ENCODE assay signal across 23 cellular contexts in genomic region chr5:133885566-133885965, GRCh38.
DNase-seq lines count a peak whose midpoint lies in the region; ATAC-seq and TF ChIP-seq lines count a peak whose summit lies in the region.
"Had no signal": no experiment of that assay in that cellular context is flagged by ENCODE, and none has a peak within 500 bp of the region (broad histone marks: within the 10 kb centered on the region; RNA-seq: fewer than 3 reads in every experiment).

No MANE protein-coding gene starts in this region.

- no peaks in the 10 kb centered on the region for H3K36me3 Mint-ChIP-seq in chondrocyte (ENCODE audit: low read depth)
- H3K36me3 Mint-ChIP-seq in nephron (ENCODE audit: low read depth), result no peaks in the 10 kb centered on the region
- H3K36me3 Mint-ChIP-seq in stimulated activated naive B cell treated with anti-CD40 and anti-IgM and Interleukin-4, amounts not matched to agents 10 μg/mL and 1 μg/mL and 100 μg/mL, for 72 hours, result no peaks in the 10 kb centered on the region

- H3K4me3 Mint-ChIP-seq in chondrocyte (ENCODE audit: unreplicated experiment), result no peak overlapping the region
- H3K4me3 Mint-ChIP-seq in nephron, result no peak overlapping the region
- H3K4me3 Mint-ChIP-seq in stimulated activated naive B cell treated with anti-CD40 and anti-IgM and Interleukin-4, amounts not matched to agents 10 μg/mL and 1 μg/mL and 100 μg/mL, for 72 hours, result no peak overlapping the region
- H3K4me3 Mint-ChIP-seq: CD8-positive, alpha-beta memory T cell had no signal

- ATAC-seq in stimulated activated naive B cell treated with anti-CD40 and anti-IgM and Interleukin-4, amounts not matched to agents 10 μg/mL and 1 μg/mL and 100 μg/mL, for 72 hours (replicated peaks), result peak; percentile 61 to 64
- ATAC-seq in GM19463 (IDR thresholded peaks at IDR 0.05; ENCODE audit: unreplicated experiment) (no peak), GM21447 (IDR thresholded peaks at IDR 0.05; ENCODE audit: unreplicated experiment) (no peak)
- ATAC-seq: HCT116 had no signal

- H4K20me1 ChIP-seq in BLaER1 treated with 17β-estradiol and CSF1 and Interleukin-3, amounts not matched to agents 10 nM and 100 nM, result no peaks in the 10 kb centered on the region

- no peak for TF ChIP-seq CTCF in chondrocyte (IDR thresholded peaks at IDR 0.05)
- TF ChIP-seq CTCF in nephron (IDR thresholded peaks at IDR 0.05; ENCODE audit: unreplicated experiment in 3 of 3), result no peak
- no peak for TF ChIP-seq CTCF in prostate gland (IDR thresholded peaks at IDR 0.05)

- H3K4me2 ChIP-seq in BLaER1 treated with 17β-estradiol and CSF1 and Interleukin-3, amounts not matched to agents 10 nM and 100 nM, result peak overlapping the region; percentile 49 to 90 (median 81)
- H3K4me2 ChIP-seq: PC-9 had no signal

- no peak overlapping the region for H3K27ac Mint-ChIP-seq in chondrocyte (ENCODE audit: unreplicated experiment)
- H3K27ac Mint-ChIP-seq in nephron, result peak overlapping the region in 2 of 3 experiments; percentile 54 to 78
- peak overlapping the region; percentile 15 for H3K27ac Mint-ChIP-seq in stimulated activated naive B cell treated with anti-CD40 and anti-IgM and Interleukin-4, amounts not matched to agents 10 μg/mL and 1 μg/mL and 100 μg/mL, for 72 hours
- H3K27ac Mint-ChIP-seq: CD8-positive, alpha-beta memory T cell had no signal

- no peaks in the 10 kb centered on the region for H3K9me3 ChIP-seq in BLaER1 treated with 17β-estradiol and CSF1 and Interleukin-3, amounts not matched to agents 10 nM and 100 nM (replicated peaks in 1 of 11)
- H3K9me3 ChIP-seq in prostate gland, result no peaks in the 10 kb centered on the region

- H3K36me3 ChIP-seq in BLaER1 treated with 17β-estradiol and CSF1 and Interleukin-3, amounts not matched to agents 10 nM and 100 nM, result no peaks in the 10 kb centered on the region
- no peaks in the 10 kb centered on the region for H3K36me3 ChIP-seq in prostate gland

- H3K27ac ChIP-seq in BLaER1 treated with 17β-estradiol and CSF1 and Interleukin-3, amounts not matched to agents 10 nM and 100 nM, result peak overlapping the region in 7 of 11 experiments; percentile 8 to 69 (median 55); a peak in 12 of 22 replicates
- H3K27ac ChIP-seq in prostate gland, result no peak overlapping the region
- H3K27ac ChIP-seq: C4-2B, PC-9 had no signal

- H3K27me3 Mint-ChIP-seq in chondrocyte (ENCODE audit: low read depth) (no peaks in the 10 kb centered on the region), nephron (ENCODE audit: low read depth) (peaks cover 78% of the 10 kb centered on the region)
- no peaks in the 10 kb centered on the region for H3K27me3 Mint-ChIP-seq in stimulated activated naive B cell treated with anti-CD40 and anti-IgM and Interleukin-4, amounts not matched to agents 10 μg/mL and 1 μg/mL and 100 μg/mL, for 72 hours

- WGBS in prostate gland, result 94% methylated on average over 6 of the region's 6 CpGs

- intact Hi-C loops in prostate gland (cut with DNase I), result no loop called here

- H3K9me3 Mint-ChIP-seq in chondrocyte (ENCODE audit: low read depth), result no peaks in the 10 kb centered on the region
- H3K9me3 Mint-ChIP-seq in nephron, result peaks cover 2% of the 10 kb centered on the region
- H3K9me3 Mint-ChIP-seq in stimulated activated naive B cell treated with anti-CD40 and anti-IgM and Interleukin-4, amounts not matched to agents 10 μg/mL and 1 μg/mL and 100 μg/mL, for 72 hours, result no peaks in the 10 kb centered on the region
- H3K9me3 Mint-ChIP-seq: CD8-positive, alpha-beta memory T cell had no signal

- H3K4me1 ChIP-seq in BLaER1 treated with 17β-estradiol and CSF1 and Interleukin-3, amounts not matched to agents 10 nM and 100 nM, result peaks cover 36 to 100% (median 89%) of the 10 kb centered on the region in 10 experiments
- no peaks in the 10 kb centered on the region for H3K4me1 ChIP-seq in prostate gland (replicated peaks)

- H3K9ac ChIP-seq in BLaER1 treated with 17β-estradiol and CSF1 and Interleukin-3, amounts not matched to agents 10 nM and 100 nM, result peak overlapping the region in 2 of 11 experiments; percentile 8 to 23; a peak in 1 of 22 replicates

- TF ChIP-seq POLR2A in prostate gland (IDR thresholded peaks at IDR 0.05), result no peak

- DNase-seq in chondrocyte (ENCODE audit: low spot score), result peak; percentile 46
- no peak for DNase-seq in stimulated activated naive B cell treated with anti-CD40 and anti-IgM and Interleukin-4, amounts not matched to agents 10 μg/mL and 1 μg/mL and 100 μg/mL, for 72 hours
- DNase-seq in prostate gland (ENCODE audit: low spot score), result no peak
- DNase-seq: AML-193; CD8-positive, alpha-beta memory T cell; DMS79 treated with DMSO at 0.1 percent for 48 hours; GF-D8; KBM-7; MV-4-11; NCI-H1105 treated with DMSO at 0.1 percent for 48 hours; NCI-H2029; NCI-H446 treated with DMSO at 0.1 percent for 48 hours; NCI-H526; NCI-H82; NK-92 treated with Interleukin-12 subunit alpha and Interleukin-12 subunit beta, amount 100 ng/mL, for 24 hours; PC-9; Right ventricle myocardium superior had no signal

- H3K27me3 ChIP-seq in BLaER1 treated with 17β-estradiol and CSF1 and Interleukin-3, amounts not matched to agents 10 nM and 100 nM, result no peaks in the 10 kb centered on the region
- no peaks in the 10 kb centered on the region for H3K27me3 ChIP-seq in prostate gland (replicated peaks; ENCODE audit: insufficient read depth)

- H3K4me1 Mint-ChIP-seq in chondrocyte (ENCODE audit: low read depth) (peaks cover 25% of the 10 kb centered on the region), nephron (peaks cover 78% of the 10 kb centered on the region)
- peaks cover 49 to 61% of the 10 kb centered on the region in 2 donors for H3K4me1 Mint-ChIP-seq in stimulated activated naive B cell treated with anti-CD40 and anti-IgM and Interleukin-4, amounts not matched to agents 10 μg/mL and 1 μg/mL and 100 μg/mL, for 72 hours
- H3K4me1 Mint-ChIP-seq: CD8-positive, alpha-beta memory T cell had no signal

- H3K4me3 ChIP-seq in BLaER1 treated with 17β-estradiol and CSF1 and Interleukin-3, amounts not matched to agents 10 nM and 100 nM, result 0 out of 20 replicates have a peak overlapping the region, but pooled peaks of 1 of the 10 experiments have one; percentile 20
- H3K4me3 ChIP-seq in prostate gland, result no peak overlapping the region
- H3K4me3 ChIP-seq: PC-9 had no signal

Comparison
In these comparisons a context has a peak if more than half of its experiments do, and no peak if none do; other contexts are left out.
1. H3K27ac ChIP-seq: peak in BLaER1 treated with 17β-estradiol and CSF1 and Interleukin-3, amounts not matched to agents 10 nM and 100 nM (7 of 11); none in prostate gland (0 of 2).
2. ATAC-seq: peak in stimulated activated naive B cell treated with anti-CD40 and anti-IgM and Interleukin-4, amounts not matched to agents 10 μg/mL and 1 μg/mL and 100 μg/mL, for 72 hours (2 of 2); none in GM19463 (single experiment) and GM21447 (single experiment).